8 cellular contexts compared by ENCODE assay signal in genomic region chr22:19448076-19448607, GRCh38. TPM values are rescaled to one million over a fixed set of nuclear protein-coding genes. Genes with fewer than 3 reads are reported as not detected.
A peak's percentile ranks its signal among the peaks of the same experiment; 100 is the strongest.
DNase-seq lines count a peak whose midpoint lies in the region; ATAC-seq and TF ChIP-seq lines count a peak whose summit lies in the region.

No MANE protein-coding gene starts in this region.

- H3K36me3 ChIP-seq in HCT116 (ENCODE audit: control insufficient read depth in 1 of 2, insufficient read depth in 2 of 2, low read length in 2 of 2): peaks cover 26 to 29% of the 10 kb centered on the region in 2 experiments; a peak in 3 of 4 replicates
- peaks cover under 1 to 54% (median 4%) of the 10 kb centered on the region in 3 donors for H3K36me3 ChIP-seq in esophagus squamous epithelium

- no TSS peak for BruUV-seq in HCT116 (replicated peaks; lab: Mats Ljungman, UMichigan)

- H2AFZ ChIP-seq in HCT116 (ENCODE audit: low read depth, low read length, poor library complexity, severe bottlenecking): no peak overlapping the region

- 6 to 15% methylated on average over 13 to 14 of the region's 14 CpGs for whole genome bisulfite sequencing in esophagus squamous epithelium, 2 donors

- intact Hi-C loops in HCT116 (cut with micrococcal nuclease) (no loop called here), esophagus squamous epithelium (cut with DNase I) (no loop called here)

- H3K9me3 ChIP-seq in HCT116 (ENCODE audit: control insufficient read depth in 1 of 2, insufficient read depth in 1 of 2, low read depth in 1 of 2, low read length in 2 of 2): no peaks in the 10 kb centered on the region
- H3K9me3 ChIP-seq in esophagus squamous epithelium: no peaks in the 10 kb centered on the region

- TF ChIP-seq CTCF in HCT116 (IDR thresholded peaks at IDR 0.05 in 2 of 3, conservative IDR thresholded peaks at IDR 0.05 in 1 of 3; ENCODE audit: borderline replicate concordance in 1 of 3, insufficient read depth in 1 of 3, low read depth in 2 of 3, low read length in 2 of 3) (no peak), WI38 (IDR thresholded peaks at IDR 0.05; ENCODE audit: low read depth, low read length) (no peak), esophagus squamous epithelium (IDR thresholded peaks at IDR 0.05) (no peak)

- H4K20me1 ChIP-seq in HCT116 (ENCODE audit: insufficient read depth): peaks cover 2% of the 10 kb centered on the region; the same call in 1 of the 2 replicates

- peaks cover 44% of the 10 kb centered on the region for H3K79me2 ChIP-seq in HCT116 (ENCODE audit: insufficient read depth, low read length)

- RAD21 ChIA-PET in HCT116 (lab: Charles Lee; ENCODE audit: low non-redundant PET in 1 of 2, low total read pairs in 2 of 2, uncharacterized antibody in 2 of 2, unreplicated experiment in 2 of 2): no interaction called here

- no peak for ATAC-seq in activated CD4-positive, CD25-positive, alpha-beta regulatory T cell treated with anti-CD3 and anti-CD28 coated beads, Interleukin-2, amount 50 U/mL, for 24 hours
- ATAC-seq in HCT116: peak; percentile 10; the same call in 1 of the 2 replicates

- POLR2A ChIA-PET in HCT116 (lab: Charles Lee): no interaction called here

- H3K27me3 ChIP-seq in HCT116 (ENCODE audit: insufficient read depth, low read length): no peaks in the 10 kb centered on the region
- H3K27me3 ChIP-seq in esophagus squamous epithelium: no peaks in the 10 kb centered on the region

- H3K27ac ChIP-seq in HCT116 (ENCODE audit: low read depth, low read length) (peak overlapping the region; percentile 91), esophagus squamous epithelium (peak overlapping the region; percentile 93 to 98 (median 95))

- peaks cover 15 to 16% of the 10 kb centered on the region in 2 experiments for H3K4me1 ChIP-seq in HCT116 (ENCODE audit: control insufficient read depth in 1 of 2, insufficient read depth in 2 of 2, low read length in 2 of 2)
- H3K4me1 ChIP-seq in esophagus squamous epithelium: peaks cover 21 to 38% (median 22%) of the 10 kb centered on the region in 3 donors

- peak; percentile 34 for DNase-seq in activated CD4-positive, CD25-positive, alpha-beta regulatory T cell treated with anti-CD3 and anti-CD28 coated beads, Interleukin-2, amount 50 U/mL, for 72 hours
- DNase-seq in HCT116 (ENCODE audit: low read depth, low spot score) (no peak), NCI-H1436 (lab: John Stamatoyannopoulos, UW) (peak; percentile 85), esophagus squamous epithelium (lab: John Stamatoyannopoulos, UW) (no peak), myocyte (ENCODE audit: low read depth) (peak; percentile 66), NCI-H1048 (lab: John Stamatoyannopoulos, UW) (no peak)

- peak overlapping the region; percentile 71 to 93 for H3K4me3 ChIP-seq in HCT116 (replicated peaks in 1 of 2; ENCODE audit: low read depth in 1 of 2, low read length in 2 of 2)
- peak overlapping the region; percentile 78 for H3K4me3 ChIP-seq in WI38 (ENCODE audit: low read depth, low read length)
- H3K4me3 ChIP-seq in esophagus squamous epithelium: peak overlapping the region; percentile 66 to 89 (median 83)

- peak overlapping the region; percentile 84 for H3K9ac ChIP-seq in HCT116 (ENCODE audit: low read length)

- peak overlapping the region; percentile 91 for H3K4me2 ChIP-seq in HCT116 (ENCODE audit: low read length)

- CTCF ChIA-PET in HCT116 (lab: Charles Lee): no interaction called here

- no peak for TF ChIP-seq RAD21 in HCT116 (IDR thresholded peaks at IDR 0.05; ENCODE audit: low read depth)

- H3K9me2 ChIP-seq in HCT116 (ENCODE audit: insufficient read depth): no peaks in the 10 kb centered on the region

- no peak for TF ChIP-seq POLR2A in HCT116 (IDR thresholded peaks at IDR 0.05; ENCODE audit: borderline replicate concordance, extremely low read depth, insufficient read depth, insufficient read length)
- no peak for TF ChIP-seq POLR2A in esophagus squamous epithelium (IDR thresholded peaks at IDR 0.05)

TF ChIP-seq in HCT116, 20 proteins besides CTCF, POLR2A, EP300 and RAD21:
- TF ChIP-seq CBX3 (IDR thresholded peaks at IDR 0.05; ENCODE audit: low read depth) (no peak), ZFX (IDR thresholded peaks at IDR 0.05) (no peak), JUND (IDR thresholded peaks at IDR 0.05) (no peak), EGR1 (IDR thresholded peaks at IDR 0.05; ENCODE audit: low read depth) (no peak), ZNF274 (IDR thresholded peaks at IDR 0.05; ENCODE audit: low read depth, low read length) (no peak), CEBPB (IDR thresholded peaks at IDR 0.05; ENCODE audit: low read depth) (no peak), SIN3A (IDR thresholded peaks at IDR 0.05; ENCODE audit: low read depth) (no peak), FOSL1 (IDR thresholded peaks at IDR 0.05; ENCODE audit: low read depth) (no peak), ELF1 (IDR thresholded peaks at IDR 0.05; ENCODE audit: borderline replicate concordance, low read depth) (no peak), SRF (IDR thresholded peaks at IDR 0.05; ENCODE audit: low read depth) (no peak)

RNA-seq across cellular contexts. Expression of gene C22orf39, which starts 0.6 kb away (rescaled TPM):
- total RNA-seq in HCT116 (2021; ENCODE audit: unreplicated experiment): 17.7 TPM
- polyA plus RNA-seq in HCT116 (2012): 25.6 and 27.1 TPM in 2 replicates
- total RNA-seq in esophagus squamous epithelium: 10 to 100 TPM; 15.8 to 54.0 (median 24.7) TPM
- 47.4 and 55.7 TPM in 2 replicates for total RNA-seq in myocyte
- 35.4 TPM for polyA plus RNA-seq in myocyte (2012)

RNA-seq across cellular contexts. Expression of gene MRPL40, which starts 15.8 kb away (rescaled TPM):
- total RNA-seq in HCT116 (2021; ENCODE audit: unreplicated experiment) (40.1 TPM), esophagus squamous epithelium (10 to 100 TPM; 14.6 to 25.7 (median 17.5) TPM), myocyte (38.7 and 45.2 TPM in 2 replicates)
- 37.9 and 47.4 TPM in 2 replicates for polyA plus RNA-seq in HCT116 (2012)
- 50.7 TPM for polyA plus RNA-seq in myocyte (2012)

RNA-seq across cellular contexts. Expression of gene HIRA, which starts 16.6 kb away (rescaled TPM):
- total RNA-seq in HCT116 (2021; ENCODE audit: unreplicated experiment): 30.6 TPM
- polyA plus RNA-seq in HCT116 (2012): 16.8 and 18.4 TPM in 2 replicates
- total RNA-seq in esophagus squamous epithelium: 10 to 100 TPM; 11.2 to 19.8 (median 14.4) TPM
- 14.7 and 16.4 TPM in 2 replicates for total RNA-seq in myocyte
- 22.4 TPM for polyA plus RNA-seq in myocyte (2012)

RNA-seq across cellular contexts. Expression of gene UFD1, which starts 30.9 kb away (rescaled TPM):
- total RNA-seq in HCT116 (2021; ENCODE audit: unreplicated experiment) (97.5 TPM), esophagus squamous epithelium (10 to 100 TPM; 33.0 to 57.4 (median 45.6) TPM), myocyte (51.0 and 62.8 TPM in 2 replicates)
- polyA plus RNA-seq in HCT116 (2012): 121 and 125 TPM in 2 replicates
- 90.5 TPM for polyA plus RNA-seq in myocyte (2012)

RNA-seq across cellular contexts. Expression of gene CDC45, which starts 31.6 kb away (rescaled TPM):
- total RNA-seq in HCT116 (2021; ENCODE audit: unreplicated experiment) (43.4 TPM), esophagus squamous epithelium (10 to 100 TPM in 2 of 4 donors, 1 to 10 TPM in 2; 3.4 to 16.7 (median 9.1) TPM), myocyte (1.1 and 4.5 TPM in 2 replicates)
- polyA plus RNA-seq in HCT116 (2012): 28.1 and 37.5 TPM in 2 replicates
- polyA plus RNA-seq in myocyte (2012): 0.78 TPM

Comparison
In these comparisons a context has a peak if more than half of its experiments do, and no peak if none do; other contexts are left out.
1. DNase-seq: peak in activated CD4-positive, CD25-positive, alpha-beta regulatory T cell treated with anti-CD3 and anti-CD28 coated beads, Interleukin-2, amount 50 U/mL, for 72 hours (single experiment), NCI-H1436 (single experiment) and myocyte (single experiment); none in HCT116 (single experiment), esophagus squamous epithelium (single experiment) and NCI-H1048 (single experiment).
2. Peak in every context shown above with its lines, with median percentiles within 50 percentile points of each other: H3K4me3 ChIP-seq.